8 cellular contexts compared by ENCODE assay signal in the genomic region with DNA sequence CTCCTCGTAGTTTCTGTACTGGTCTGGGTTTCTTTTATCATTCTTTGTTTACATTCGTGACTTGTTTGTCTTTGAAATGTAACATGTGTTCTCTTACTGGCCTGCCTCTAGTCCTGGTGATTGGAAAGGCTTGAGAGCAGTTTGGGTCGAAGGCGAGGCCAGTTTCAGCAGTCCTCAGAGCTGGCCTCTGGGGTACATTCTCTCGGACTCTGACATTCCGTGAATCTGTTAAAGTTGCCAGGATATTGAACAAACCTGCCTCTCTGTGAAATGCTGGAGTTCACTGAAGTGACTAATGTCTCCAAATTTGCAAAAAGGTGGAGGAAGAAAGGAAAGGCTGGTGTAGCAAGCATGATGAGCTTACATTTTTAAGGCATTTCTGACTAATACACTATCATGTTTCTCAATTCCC. TPM values are rescaled to one million over a fixed set of nuclear protein-coding genes. Genes with fewer than 3 reads are reported as not detected.
DNase-seq lines count a peak whose midpoint lies in the region; ATAC-seq and TF ChIP-seq lines count a peak whose summit lies in the region.

No MANE protein-coding gene starts in this region.

- peak overlapping the region; percentile 72 for H3K9ac ChIP-seq in HUES48 (ENCODE audit: low read depth, low read length)

- in situ Hi-C loops in Caki2 (cut with HindIII; ENCODE audit: low pct_unique_long_range_greater_than_20kb, low sequenced_read_pairs): no loop called here

- ATAC-seq in HG03378 (IDR thresholded peaks at IDR 0.05; ENCODE audit: unreplicated experiment): no peak
- ATAC-seq in GM18520 (IDR thresholded peaks at IDR 0.05; ENCODE audit: unreplicated experiment): no peak

- peaks cover 9% of the 10 kb centered on the region for H3K4me1 Mint-ChIP-seq in activated T-helper 2 cell treated with anti-CD3 and anti-CD28 coated beads, Interferon-gamma antibody, Interleukin-2, Interleukin-4, amounts not matched to agents 10 μg/mL and 5 μg/mL and 100 μg/mL, durations not matched to agents 14 hours and 24 hours and 36 hours (ENCODE audit: low read depth)
- peaks cover 25% of the 10 kb centered on the region for H3K4me1 Mint-ChIP-seq in osteocyte (ENCODE audit: unreplicated experiment)

- H3K27me3 ChIP-seq in HUES48 (ENCODE audit: control insufficient read depth, insufficient read depth, low read length): no peaks in the 10 kb centered on the region
- H3K27me3 ChIP-seq in cardiac muscle cell: no peaks in the 10 kb centered on the region

- peaks cover 38% of the 10 kb centered on the region for H3K27me3 Mint-ChIP-seq in activated T-helper 2 cell treated with anti-CD3 and anti-CD28 coated beads, Interferon-gamma antibody, Interleukin-2, Interleukin-4, amounts not matched to agents 10 μg/mL and 5 μg/mL and 100 μg/mL, durations not matched to agents 14 hours and 24 hours and 36 hours (ENCODE audit: low read depth)
- H3K27me3 Mint-ChIP-seq in osteocyte (ENCODE audit: unreplicated experiment): no peaks in the 10 kb centered on the region

- peak overlapping the region; percentile 83 for H3K4me3 Mint-ChIP-seq in activated T-helper 2 cell treated with anti-CD3 and anti-CD28 coated beads, Interferon-gamma antibody, Interleukin-2, Interleukin-4, amounts not matched to agents 10 μg/mL and 5 μg/mL and 100 μg/mL, durations not matched to agents 14 hours and 24 hours and 36 hours (ENCODE audit: low read depth)
- peak overlapping the region; percentile 95 for H3K4me3 Mint-ChIP-seq in osteocyte (ENCODE audit: unreplicated experiment)

- intact Hi-C loops in activated T-helper 2 cell treated with anti-CD3 and anti-CD28 coated beads, Interferon-gamma antibody, Interleukin-2, Interleukin-4, amounts not matched to agents 10 μg/mL and 5 μg/mL and 100 μg/mL, durations not matched to agents 14 hours and 24 hours and 36 hours (cut with micrococcal nuclease): no loop called here

- H3K9me3 ChIP-seq in HUES48 (ENCODE audit: control insufficient read depth, insufficient read depth, low read length) (peaks cover 14% of the 10 kb centered on the region), cardiac muscle cell (ENCODE audit: low read depth) (no peaks in the 10 kb centered on the region)

- no peak overlapping the region for H3K27ac Mint-ChIP-seq in activated T-helper 2 cell treated with anti-CD3 and anti-CD28 coated beads, Interferon-gamma antibody, Interleukin-2, Interleukin-4, amounts not matched to agents 10 μg/mL and 5 μg/mL and 100 μg/mL, durations not matched to agents 14 hours and 24 hours and 36 hours
- H3K27ac Mint-ChIP-seq in osteocyte (ENCODE audit: unreplicated experiment): peak overlapping the region; percentile 85

- peak overlapping the region; percentile 93 for H3K27ac ChIP-seq in HUES48 (ENCODE audit: low read depth, low read length)
- H3K27ac ChIP-seq in cardiac muscle cell: peak overlapping the region; percentile 82

- H3K4me3 ChIP-seq in HUES48 (ENCODE audit: low read depth, low read length) (peak overlapping the region; percentile 82), cardiac muscle cell (peak overlapping the region; percentile 100)

- peaks cover 14% of the 10 kb centered on the region for H3K9me3 Mint-ChIP-seq in activated T-helper 2 cell treated with anti-CD3 and anti-CD28 coated beads, Interferon-gamma antibody, Interleukin-2, Interleukin-4, amounts not matched to agents 10 μg/mL and 5 μg/mL and 100 μg/mL, durations not matched to agents 14 hours and 24 hours and 36 hours
- peaks cover 18% of the 10 kb centered on the region for H3K9me3 Mint-ChIP-seq in osteocyte (ENCODE audit: unreplicated experiment)

- H3K4me1 ChIP-seq in HUES48 (ENCODE audit: control insufficient read depth, insufficient read depth, low read length) (peaks cover 43% of the 10 kb centered on the region), cardiac muscle cell (ENCODE audit: low read depth) (peaks cover 41% of the 10 kb centered on the region)

- TF ChIP-seq CTCF in cardiac muscle cell (IDR thresholded peaks at IDR 0.05; ENCODE audit: low read depth, low read length): no peak
- no peak for TF ChIP-seq CTCF in osteocyte (IDR thresholded peaks at IDR 0.05)

- H3K36me3 Mint-ChIP-seq in activated T-helper 2 cell treated with anti-CD3 and anti-CD28 coated beads, Interferon-gamma antibody, Interleukin-2, Interleukin-4, amounts not matched to agents 10 μg/mL and 5 μg/mL and 100 μg/mL, durations not matched to agents 14 hours and 24 hours and 36 hours (ENCODE audit: low read depth): no peaks in the 10 kb centered on the region
- H3K36me3 Mint-ChIP-seq in osteocyte (ENCODE audit: unreplicated experiment): peaks cover 27% of the 10 kb centered on the region

- H3K36me3 ChIP-seq in HUES48 (ENCODE audit: control insufficient read depth, insufficient read depth, low read length): peaks cover 40% of the 10 kb centered on the region
- H3K36me3 ChIP-seq in cardiac muscle cell: no peaks in the 10 kb centered on the region

- DNase-seq in Caki2 (ENCODE audit: low read depth): peak; percentile 38
- DNase-seq in activated T-helper 2 cell treated with anti-CD3 and anti-CD28 coated beads, Interferon-gamma antibody, Interleukin-2, Interleukin-4, amounts not matched to agents 10 μg/mL and 5 μg/mL and 100 μg/mL, durations not matched to agents 14 hours and 24 hours and 36 hours (ENCODE audit: low spot score): no peak
- DNase-seq in cardiac muscle cell (ENCODE audit: low read depth in 1 of 2, low spot score in 1 of 2): peak; percentile 52 to 69
- DNase-seq in osteocyte (ENCODE audit: extremely low spot score, unreplicated experiment): no peak
- no peak for DNase-seq in DMS114 treated with DMSO at 0.1 percent for 48 hours (lab: John Stamatoyannopoulos, UW; ENCODE audit: unreplicated experiment)

RNA-seq across cellular contexts. Expression of gene PLEKHA5, which starts 1.5 kb away (rescaled TPM):
- total RNA-seq in Caki2 (2014; rRNA removed; shearing (Covaris generic); ENCODE audit: low replicate concordance): 12.6 and 15.7 TPM in 2 replicates
- 3.2 TPM in 2 replicates for total RNA-seq in activated T-helper 2 cell treated with anti-CD3 and anti-CD28 coated beads, Interferon-gamma antibody, Interleukin-2, Interleukin-4, amounts not matched to agents 10 μg/mL and 5 μg/mL and 100 μg/mL, durations not matched to agents 14 hours and 24 hours and 36 hours
- total RNA-seq in cardiac muscle cell (53.7 and 88.4 TPM in 2 replicates), osteocyte (29.4 and 32.3 TPM in 2 replicates)
- 103 and 127 TPM in 2 replicates for polyA plus RNA-seq in cardiac muscle cell

Comparison
In these comparisons a context has a peak if more than half of its experiments do, and no peak if none do; other contexts are left out.
1. DNase-seq: peak in Caki2 (single experiment) and cardiac muscle cell (2 of 2); none in activated T-helper 2 cell treated with anti-CD3 and anti-CD28 coated beads, Interferon-gamma antibody, Interleukin-2, Interleukin-4, amounts not matched to agents 10 μg/mL and 5 μg/mL and 100 μg/mL, durations not matched to agents 14 hours and 24 hours and 36 hours (single experiment), osteocyte (single experiment) and DMS114 treated with DMSO at 0.1 percent for 48 hours (single experiment).